Comparison of ENCODE assay signal across 22 cellular contexts in genomic region chr19:29397748-29398147, GRCh38.
"Had no signal": no experiment of that assay in that cellular context is flagged by ENCODE, and none has a peak within 500 bp of the region (broad histone marks: within the 10 kb centered on the region; RNA-seq: fewer than 3 reads in every experiment).

No MANE protein-coding gene starts in this region.

- H3K9me3 ChIP-seq: body of pancreas, lower lobe of right lung, mucosa of descending colon, transverse colon, vagina had no signal

- H3K9me3 Mint-ChIP-seq: activated naive CD4-positive, alpha-beta T cell treated with anti-CD3 and anti-CD28 coated beads, Interleukin-2, amount 50 U/mL, for 24 hours; stimulated activated naive B cell treated with anti-CD40 and anti-IgM and Interleukin-4, amounts not matched to agents 10 μg/mL and 1 μg/mL and 100 μg/mL, for 72 hours; WTC11 had no signal

- H3K36me3 ChIP-seq: cardiac muscle cell, lower lobe of right lung, transverse colon, vagina had no signal

- ATAC-seq: body of pancreas; left lobe of liver; lower lobe of right lung; mucosa of descending colon; sciatic nerve; stimulated activated naive B cell treated with anti-CD40 and anti-IgM and Interleukin-4, amounts not matched to agents 10 μg/mL and 1 μg/mL and 100 μg/mL, for 72 hours; WTC11 had no signal

- H3K4me1 Mint-ChIP-seq: activated naive CD4-positive, alpha-beta T cell treated with anti-CD3 and anti-CD28 coated beads, Interleukin-2, amount 50 U/mL, for 24 hours; stimulated activated naive B cell treated with anti-CD40 and anti-IgM and Interleukin-4, amounts not matched to agents 10 μg/mL and 1 μg/mL and 100 μg/mL, for 72 hours had no signal

- H3K4me1 ChIP-seq: body of pancreas, lower lobe of right lung, transverse colon, vagina had no signal

- H3K27me3 Mint-ChIP-seq: stimulated activated naive B cell treated with anti-CD40 and anti-IgM and Interleukin-4, amounts not matched to agents 10 μg/mL and 1 μg/mL and 100 μg/mL, for 72 hours had no signal

- H3K27me3 ChIP-seq: body of pancreas, cardiac muscle cell, transverse colon, vagina had no signal

- H3K36me3 Mint-ChIP-seq: activated naive CD4-positive, alpha-beta T cell treated with anti-CD3 and anti-CD28 coated beads, Interleukin-2, amount 50 U/mL, for 24 hours; stimulated activated naive B cell treated with anti-CD40 and anti-IgM and Interleukin-4, amounts not matched to agents 10 μg/mL and 1 μg/mL and 100 μg/mL, for 72 hours; WTC11 had no signal

- DNase-seq: activated gamma-delta T cell treated with Interleukin-2 at 50 U/mL for 16 hours; activated T-cell treated with anti-CD3 and anti-CD28 coated beads, Interleukin-2, amount 50 U/mL, for 1 hour; anterior cingulate cortex; body of pancreas; dermis blood vessel endothelial cell; effector memory CD4-positive, alpha-beta T cell; foreskin melanocyte; lower lobe of right lung; mesendoderm; mucosa of descending colon; occipital lobe; posterior cingulate gyrus; small intestine; stimulated activated CD4-positive, alpha-beta T cell treated with anti-CD3 and anti-CD28 coated beads, Interleukin-2, amount 100 ng/mL, for 24 hours; stimulated activated naive B cell treated with anti-CD40 and anti-IgM and Interleukin-4, amounts not matched to agents 10 μg/mL and 1 μg/mL and 100 μg/mL, for 72 hours; transverse colon had no signal

- H3K4me3 Mint-ChIP-seq: activated naive CD4-positive, alpha-beta T cell treated with anti-CD3 and anti-CD28 coated beads, Interleukin-2, amount 50 U/mL, for 24 hours; stimulated activated naive B cell treated with anti-CD40 and anti-IgM and Interleukin-4, amounts not matched to agents 10 μg/mL and 1 μg/mL and 100 μg/mL, for 72 hours; WTC11 had no signal

- H3K4me3 ChIP-seq: body of pancreas, cardiac muscle cell, lower lobe of right lung, mucosa of descending colon, transverse colon, vagina had no signal

- H3K27ac Mint-ChIP-seq: activated naive CD4-positive, alpha-beta T cell treated with anti-CD3 and anti-CD28 coated beads, Interleukin-2, amount 50 U/mL, for 24 hours; stimulated activated naive B cell treated with anti-CD40 and anti-IgM and Interleukin-4, amounts not matched to agents 10 μg/mL and 1 μg/mL and 100 μg/mL, for 72 hours; WTC11 had no signal

- H3K27ac ChIP-seq: body of pancreas, cardiac muscle cell, lower lobe of right lung, transverse colon, vagina had no signal
